ENCODE assay signal across 1 cellular context in genomic region chrX:151538190-151539122, GRCh38.
A peak's percentile ranks its signal among the peaks of the same experiment; 100 is the strongest.
TF ChIP-seq lines count a peak whose summit lies in the region.

No MANE protein-coding gene starts in this region.

TF ChIP-seq in HepG2, 621 proteins besides CTCF, POLR2A, EP300 and RAD21:
- TF ChIP-seq ZNF142 (CRISPR knock-in tag; IDR thresholded peaks at IDR 0.05), result no peak
- TF ChIP-seq POLR2G (IDR thresholded peaks at IDR 0.05; ENCODE audit: low read depth, low read length), result peak; percentile 69
- peak; percentile 76 for TF ChIP-seq POLR2AphosphoS5 (IDR thresholded peaks at IDR 0.05; ENCODE audit: low read depth, low read length)
- TF ChIP-seq TAF1 (CRISPR knock-in tag; IDR thresholded peaks at IDR 0.05), result 0 out of 2 replicates have a peak, but pooled peaks have one; percentile 36
- TF ChIP-seq BCLAF1 (IDR thresholded peaks at IDR 0.05), result no peak
- no peak for TF ChIP-seq ZBTB38 (CRISPR knock-in tag; IDR thresholded peaks at IDR 0.05)
- TF ChIP-seq TP53 (CRISPR knock-in tag; conservative IDR thresholded peaks at IDR 0.05), result peak; percentile 95
- peak; percentile 67; the same call in 1 of the 2 replicates for TF ChIP-seq DRAP1 (CRISPR knock-in tag; IDR thresholded peaks at IDR 0.05)
